ENCODE assay signal across 8 cellular contexts in the genomic region with DNA sequence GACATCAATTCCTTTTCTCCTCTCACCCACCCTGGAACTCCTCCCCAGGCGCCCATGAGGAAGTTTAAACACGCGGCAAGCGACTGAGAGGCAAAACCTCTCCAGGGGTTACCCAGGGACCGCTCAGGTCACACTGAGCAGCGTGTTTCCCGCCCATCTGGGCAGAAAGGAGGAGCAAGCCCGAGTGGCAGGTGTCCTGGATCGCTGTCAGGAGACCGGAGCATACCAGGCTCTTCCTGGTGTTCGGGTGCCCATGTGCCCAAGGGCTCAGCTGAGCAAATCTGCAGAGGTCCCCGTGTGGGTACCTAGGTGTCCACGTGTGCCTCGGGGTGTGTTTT. TPM values are rescaled to one million over a fixed set of nuclear protein-coding genes. Genes with fewer than 3 reads are reported as not detected.
DNase-seq lines count a peak whose midpoint lies in the region; ATAC-seq and TF ChIP-seq lines count a peak whose summit lies in the region.

No MANE protein-coding gene starts in this region.

- no peak overlapping the region for H2BK120ac ChIP-seq in mesenchymal stem cell (ENCODE audit: low read depth, low read length)

- H2AFZ ChIP-seq in mesenchymal stem cell (ENCODE audit: low read depth, low read length) = peak overlapping the region; percentile 75

- no peak overlapping the region for H4K8ac ChIP-seq in mesenchymal stem cell (ENCODE audit: low read length)

- H3K27me3 Mint-ChIP-seq in IgD-negative memory B cell = no peaks in the 10 kb centered on the region
- H3K27me3 Mint-ChIP-seq in dendritic cell treated with granulocyte-macrophage colony-stimulating factor and Interleukin-4, amounts not matched to agents 40 ng/mL and 50 ng/mL, for 4 days = no peaks in the 10 kb centered on the region

- peaks cover 10 to 20% (median 15%) of the 10 kb centered on the region in 3 donors for H3K4me1 Mint-ChIP-seq in IgD-negative memory B cell
- H3K4me1 Mint-ChIP-seq in dendritic cell treated with granulocyte-macrophage colony-stimulating factor and Interleukin-4, amounts not matched to agents 40 ng/mL and 50 ng/mL, for 4 days (ENCODE audit: low read depth) = peaks cover 67% of the 10 kb centered on the region

- H3K9me3 Mint-ChIP-seq in IgD-negative memory B cell = no peaks in the 10 kb centered on the region
- H3K9me3 Mint-ChIP-seq in dendritic cell treated with granulocyte-macrophage colony-stimulating factor and Interleukin-4, amounts not matched to agents 40 ng/mL and 50 ng/mL, for 4 days = no peaks in the 10 kb centered on the region

- H3K27me3 ChIP-seq in RWPE2 (ENCODE audit: insufficient read depth, poor library complexity, severe bottlenecking) = no peaks in the 10 kb centered on the region
- H3K27me3 ChIP-seq in mesenchymal stem cell (ENCODE audit: control insufficient read depth in 1 of 2, insufficient read depth in 1 of 2, low read length in 2 of 2) = no peaks in the 10 kb centered on the region
- no peaks in the 10 kb centered on the region for H3K27me3 ChIP-seq in stomach smooth muscle (ENCODE audit: control insufficient read depth in 1 of 2, insufficient read depth in 2 of 2, low read length in 2 of 2)

- H3K9ac ChIP-seq in mesenchymal stem cell (ENCODE audit: low read length) = peak overlapping the region; percentile 99
- H3K9ac ChIP-seq in stomach smooth muscle (ENCODE audit: low read length in 2 of 2) = peak overlapping the region; percentile 82 to 92

- no peak overlapping the region for H2BK15ac ChIP-seq in mesenchymal stem cell (ENCODE audit: low read depth, poor library complexity, severe bottlenecking)

- no peaks in the 10 kb centered on the region for H3K9me3 ChIP-seq in RWPE2 (ENCODE audit: severe bottlenecking)
- H3K9me3 ChIP-seq in mesenchymal stem cell (ENCODE audit: control insufficient read depth, low read length) = no peaks in the 10 kb centered on the region
- no peaks in the 10 kb centered on the region for H3K9me3 ChIP-seq in stomach smooth muscle (ENCODE audit: control insufficient read depth in 2 of 2, low read length in 2 of 2)

- no peak overlapping the region for H3K23ac ChIP-seq in mesenchymal stem cell (ENCODE audit: low read length in 2 of 2)

- peak overlapping the region; percentile 97 to 100 (median 98) for H3K4me3 Mint-ChIP-seq in IgD-negative memory B cell
- H3K4me3 Mint-ChIP-seq in dendritic cell treated with granulocyte-macrophage colony-stimulating factor and Interleukin-4, amounts not matched to agents 40 ng/mL and 50 ng/mL, for 4 days = peak overlapping the region; percentile 92

- H3K4ac ChIP-seq in mesenchymal stem cell (ENCODE audit: low read depth in 1 of 2, low read length in 2 of 2) = no peak overlapping the region

- peak overlapping the region; percentile 98 to 100 (median 99) for H3K27ac Mint-ChIP-seq in IgD-negative memory B cell
- H3K27ac Mint-ChIP-seq in dendritic cell treated with granulocyte-macrophage colony-stimulating factor and Interleukin-4, amounts not matched to agents 40 ng/mL and 50 ng/mL, for 4 days = peak overlapping the region; percentile 97

- under 1% methylated on average over 14 of the region's 14 CpGs for WGBS in mesenchymal stem cell

- peaks cover 1% of the 10 kb centered on the region for H3K36me3 Mint-ChIP-seq in IgD-negative memory B cell
- H3K36me3 Mint-ChIP-seq in dendritic cell treated with granulocyte-macrophage colony-stimulating factor and Interleukin-4, amounts not matched to agents 40 ng/mL and 50 ng/mL, for 4 days (ENCODE audit: low read depth) = peaks cover 60% of the 10 kb centered on the region

- peak; percentile 3 for ATAC-seq in GM21515 (IDR thresholded peaks at IDR 0.05; ENCODE audit: unreplicated experiment)
- peak; percentile 31 for ATAC-seq in RWPE2 (ENCODE audit: low read depth)
- ATAC-seq in GM18858 (IDR thresholded peaks at IDR 0.05; ENCODE audit: unreplicated experiment) = no peak

- H3K14ac ChIP-seq in mesenchymal stem cell (ENCODE audit: low read length in 2 of 2) = no peak overlapping the region

- no peak overlapping the region for H2BK12ac ChIP-seq in mesenchymal stem cell (ENCODE audit: low read length in 2 of 2)

- peaks cover 3% of the 10 kb centered on the region for H3K79me1 ChIP-seq in mesenchymal stem cell (replicated peaks; ENCODE audit: low read length, poor library complexity, severe bottlenecking)

- H3K4me1 ChIP-seq in RWPE2 (ENCODE audit: insufficient read depth, poor library complexity, severe bottlenecking) (no peaks in the 10 kb centered on the region), mesenchymal stem cell (ENCODE audit: control insufficient read depth, insufficient read depth, low read depth, low read length) (peaks cover 3% of the 10 kb centered on the region), stomach smooth muscle (ENCODE audit: control insufficient read depth, insufficient read depth, low read length) (peaks cover 5% of the 10 kb centered on the region)

- H2AK5ac ChIP-seq in mesenchymal stem cell (ENCODE audit: low read length, severe bottlenecking) = no peak overlapping the region

- DNase-seq in DMS153 treated with DMSO at 0.1 percent for 48 hours (lab: John Stamatoyannopoulos, UW; ENCODE audit: unreplicated experiment) (peak; percentile 55), RWPE2 (ENCODE audit: low spot score) (no peak), mesenchymal stem cell (no peak)

- H2BK5ac ChIP-seq in mesenchymal stem cell (ENCODE audit: low read depth, low read length, poor library complexity, severe bottlenecking) = no peak overlapping the region

- H3K4me3 ChIP-seq in RWPE2 (ENCODE audit: severe bottlenecking) = peak overlapping the region; percentile 54
- H3K4me3 ChIP-seq in mesenchymal stem cell (ENCODE audit: insufficient read depth in 1 of 2, low read depth in 1 of 2, low read length in 2 of 2) = peak overlapping the region; percentile 79 to 99
- peak overlapping the region; percentile 93 to 94 for H3K4me3 ChIP-seq in stomach smooth muscle (ENCODE audit: low read length in 2 of 2)

- intact Hi-C loops in dendritic cell treated with granulocyte-macrophage colony-stimulating factor and Interleukin-4, amounts not matched to agents 40 ng/mL and 50 ng/mL, for 4 days (cut with micrococcal nuclease) = loop anchor here (2.0 to 5.0 kb wide), 2 partner anchors 34 to 116 kb away; partner anchors contain the start of gene GRB2

- H4K91ac ChIP-seq in mesenchymal stem cell (ENCODE audit: low read length) = no peak overlapping the region

- H3K18ac ChIP-seq in mesenchymal stem cell (ENCODE audit: low read depth in 1 of 2, low read length in 2 of 2) = no peak overlapping the region

- H3K4me2 ChIP-seq in mesenchymal stem cell (ENCODE audit: low read length, poor library complexity, severe bottlenecking) = peak overlapping the region; percentile 95

- TF ChIP-seq CTCF in RWPE2 (IDR thresholded peaks at IDR 0.05; ENCODE audit: poor library complexity, severe bottlenecking) = no peak

- H3K27ac ChIP-seq in RWPE2 (ENCODE audit: poor library complexity, severe bottlenecking) (peak overlapping the region; percentile 78), mesenchymal stem cell (ENCODE audit: low read length, poor library complexity, severe bottlenecking) (no peak overlapping the region), stomach smooth muscle (ENCODE audit: low read length) (peak overlapping the region; percentile 76)

- H3K36me3 ChIP-seq in RWPE2 (ENCODE audit: low read depth) (0 out of 2 replicates have a peak, but pooled peaks cover 3% of the 10 kb centered on the region), mesenchymal stem cell (ENCODE audit: control insufficient read depth in 1 of 2, insufficient read depth in 2 of 2, low read depth in 1 of 2, low read length in 2 of 2) (peaks cover 9 to 12% of the 10 kb centered on the region in 2 experiments), stomach smooth muscle (ENCODE audit: control insufficient read depth in 2 of 2, insufficient read depth in 2 of 2, low read length in 2 of 2) (peaks cover 5 to 10% of the 10 kb centered on the region in 2 donors)

RNA-seq across cellular contexts. Expression of gene SLC25A19, which starts 0.5 kb away (rescaled TPM):
- 22.0 TPM for polyA plus RNA-seq in IgD-negative memory B cell
- polyA plus RNA-seq in mesenchymal stem cell (2013, experiment 1 of 2) = 5.0 TPM
- 4.5 TPM for polyA plus RNA-seq in mesenchymal stem cell (2013, experiment 2 of 2)

RNA-seq across cellular contexts. Expression of gene MIF4GD, which starts 17.7 kb away (rescaled TPM):
- polyA plus RNA-seq in IgD-negative memory B cell = 103 TPM
- polyA plus RNA-seq in mesenchymal stem cell (2013, experiment 1 of 2) = 7.0 TPM
- 7.0 TPM for polyA plus RNA-seq in mesenchymal stem cell (2013, experiment 2 of 2)

RNA-seq across cellular contexts. Expression of gene MRPS7, which starts 27.1 kb away (rescaled TPM):
- 101 TPM for polyA plus RNA-seq in IgD-negative memory B cell
- polyA plus RNA-seq in mesenchymal stem cell (2013, experiment 1 of 2) = 36.2 TPM
- 36.1 TPM for polyA plus RNA-seq in mesenchymal stem cell (2013, experiment 2 of 2)

RNA-seq across cellular contexts. Expression of gene GGA3, which starts 27.3 kb away (rescaled TPM):
- 27.8 TPM for polyA plus RNA-seq in IgD-negative memory B cell
- 17.0 TPM for polyA plus RNA-seq in mesenchymal stem cell (2013, experiment 1 of 2)
- polyA plus RNA-seq in mesenchymal stem cell (2013, experiment 2 of 2) = 15.9 TPM
